15 cellular contexts compared by ENCODE assay signal in the genomic region with DNA sequence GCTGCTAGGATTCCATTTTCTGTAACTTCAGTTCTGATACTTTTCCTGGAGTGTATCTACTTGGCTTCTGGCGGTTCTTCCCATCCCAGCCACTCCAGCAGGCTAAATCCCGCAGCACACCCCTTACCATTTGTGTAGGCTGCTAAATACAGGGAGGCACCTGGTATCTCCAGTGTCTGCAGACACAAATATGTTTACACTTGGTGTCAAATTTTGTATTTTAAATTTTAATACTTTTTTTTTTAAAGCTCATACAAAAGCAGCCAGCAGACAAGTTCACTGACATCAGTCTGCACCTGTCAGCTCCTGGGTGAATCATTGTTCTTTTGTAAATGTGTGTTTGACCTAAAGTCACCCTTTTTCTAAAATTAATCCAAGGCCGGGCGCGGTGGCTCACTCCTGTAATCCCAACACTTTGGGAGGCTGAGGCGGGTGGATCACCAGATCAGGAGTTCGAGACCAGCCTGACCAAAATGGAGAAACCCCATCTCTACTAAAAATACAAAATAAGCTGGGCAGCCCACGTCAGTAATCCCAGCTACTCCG. TPM values are rescaled to one million over a fixed set of nuclear protein-coding genes. Genes with fewer than 3 reads are reported as not detected.
DNase-seq lines count a peak whose midpoint lies in the region; ATAC-seq and TF ChIP-seq lines count a peak whose summit lies in the region.
"Had no signal": no experiment of that assay in that cellular context is flagged by ENCODE, and none has a peak within 500 bp of the region (broad histone marks: within the 10 kb centered on the region; RNA-seq: fewer than 3 reads in every experiment).

No MANE protein-coding gene starts in this region.

- H3K4me3 Mint-ChIP-seq in Calu3 (ENCODE audit: low read depth, unreplicated experiment) (peak overlapping the region; percentile 92), chondrocyte (ENCODE audit: unreplicated experiment) (peak overlapping the region; percentile 89), neural crest cell (peak overlapping the region; percentile 79)

- no peak overlapping the region for H3K14ac ChIP-seq in IMR-90 (replicated peaks; ENCODE audit: low read depth, low read length)

- dilution Hi-C loops in IMR-90 (cut with HindIII; ENCODE audit: low sequenced_read_pairs, unreplicated experiment): no loop called here

- no peak for TF ChIP-seq RAD21 in IMR-90 (IDR thresholded peaks at IDR 0.05; ENCODE audit: low read length)

- H3K4me2 ChIP-seq in IMR-90 (ENCODE audit: low read depth, low read length): no peak overlapping the region

- no peak overlapping the region for H2AK5ac ChIP-seq in IMR-90 (ENCODE audit: low read depth, low read length)

- no peak overlapping the region for H4K8ac ChIP-seq in IMR-90 (ENCODE audit: low read depth in 2 of 2, low read length in 2 of 2)

- H3K36me3 Mint-ChIP-seq in Calu3 (ENCODE audit: insufficient read depth, unreplicated experiment) (peaks cover 15% of the 10 kb centered on the region), chondrocyte (ENCODE audit: low read depth) (no peaks in the 10 kb centered on the region), neural crest cell (ENCODE audit: low read depth) (no peaks in the 10 kb centered on the region)

- no peaks in the 10 kb centered on the region for H4K20me1 ChIP-seq in IMR-90 (ENCODE audit: insufficient read depth, low read length)

- H2AFZ ChIP-seq in IMR-90 (replicated peaks; ENCODE audit: low read length, poor library complexity): peak overlapping the region; percentile 92

- H3K9me3 Mint-ChIP-seq in Calu3 (ENCODE audit: low read depth, unreplicated experiment) (peaks cover 3% of the 10 kb centered on the region), chondrocyte (ENCODE audit: low read depth) (no peaks in the 10 kb centered on the region), neural crest cell (no peaks in the 10 kb centered on the region)

- H3K27ac ChIP-seq in IMR-90 (ENCODE audit: insufficient read depth, low read length): no peak overlapping the region
- H3K27ac ChIP-seq in RWPE1: no peak overlapping the region
- peak overlapping the region in 4 of 10 donors; percentile 75 to 88 (median 84) for H3K27ac ChIP-seq in heart right ventricle
- H3K27ac ChIP-seq: C4-2B had no signal

- no peaks in the 10 kb centered on the region for H3K9me1 ChIP-seq in IMR-90 (ENCODE audit: insufficient read depth, low read length)

- no peak overlapping the region for H3K9ac ChIP-seq in IMR-90 (ENCODE audit: low read depth, low read length)

- no peak overlapping the region for H3K18ac ChIP-seq in IMR-90 (ENCODE audit: low read depth, low read length)

- no peak for TF ChIP-seq POLR2A in IMR-90 (IDR thresholded peaks at IDR 0.05; ENCODE audit: low read depth, low read length)

- H3K4me3 ChIP-seq in IMR-90 (ENCODE audit: insufficient read depth, low read depth, low read length) (no peak overlapping the region), heart right ventricle (peak overlapping the region in 2 of 10 donors; percentile 59 to 62)
- H3K4me3 ChIP-seq: mucosa of descending colon had no signal

- no peak overlapping the region for H4K91ac ChIP-seq in IMR-90 (ENCODE audit: insufficient read depth, low read depth, low read length)

- no peak overlapping the region for H2BK120ac ChIP-seq in IMR-90 (ENCODE audit: low read depth, low read length)

- H3K27me3 Mint-ChIP-seq in Calu3 (ENCODE audit: unreplicated experiment) (peaks cover 21% of the 10 kb centered on the region), chondrocyte (ENCODE audit: low read depth) (peaks cover 9% of the 10 kb centered on the region), neural crest cell (ENCODE audit: low read depth) (peaks cover 29% of the 10 kb centered on the region)

- H3K27me3 ChIP-seq in IMR-90 (ENCODE audit: control insufficient read depth, insufficient read depth, low read length) (no peaks in the 10 kb centered on the region; the same call in none of the 2 replicates), heart right ventricle (peaks cover 0 to 47% (median 0%) of the 10 kb centered on the region in 7 donors)
- H3K27me3 ChIP-seq: upper lobe of left lung had no signal

- H3K4me1 ChIP-seq in IMR-90 (ENCODE audit: control insufficient read depth, insufficient read depth, low read length) (no peaks in the 10 kb centered on the region), heart right ventricle (peaks cover 0 to 15% (median 5%) of the 10 kb centered on the region in 9 donors)

- H2BK5ac ChIP-seq in IMR-90 (ENCODE audit: low read depth, low read length, poor library complexity, severe bottlenecking): no peak overlapping the region

- DNase-seq in Calu3 (no peak), IMR-90 (no peak), chondrocyte (ENCODE audit: low spot score) (no peak), neural crest cell (ENCODE audit: low read depth, low spot score) (no peak), RWPE1 (ENCODE audit: low spot score) (no peak), heart right ventricle (no peak)
- DNase-seq: activated CD4-positive, CD25-positive, alpha-beta regulatory T cell; MG63; mucosa of descending colon; stimulated activated CD4-positive, alpha-beta T cell treated with anti-CD3 and anti-CD28 coated beads, Interleukin-4, amount 100 ng/mL, for 24 hours; upper lobe of left lung had no signal

- intact Hi-C loops in Calu3 (cut with micrococcal nuclease; ENCODE audit: unreplicated experiment): no loop called here
- intact Hi-C loops in IMR-90 (cut with micrococcal nuclease): no loop called here
- intact Hi-C loops in heart right ventricle (cut with DNase I): no loop called here

- H3K36me3 ChIP-seq in IMR-90 (ENCODE audit: control insufficient read depth, insufficient read depth, low read length) (no peaks in the 10 kb centered on the region), heart right ventricle (no peaks in the 10 kb centered on the region)
- H3K36me3 ChIP-seq: MG63, upper lobe of left lung had no signal

- H3K9me3 ChIP-seq in IMR-90 (ENCODE audit: control insufficient read depth, insufficient read depth, low read length): no peaks in the 10 kb centered on the region
- H3K9me3 ChIP-seq in heart right ventricle: no peaks in the 10 kb centered on the region
- H3K9me3 ChIP-seq: MG63, mucosa of descending colon, upper lobe of left lung had no signal

- no peaks in the 10 kb centered on the region for H3K79me1 ChIP-seq in IMR-90 (ENCODE audit: low read depth in 1 of 2, low read length in 2 of 2)

- H3K27ac Mint-ChIP-seq in Calu3 (ENCODE audit: unreplicated experiment) (no peak overlapping the region), chondrocyte (ENCODE audit: unreplicated experiment) (no peak overlapping the region), neural crest cell (ENCODE audit: unreplicated experiment) (no peak overlapping the region)

- CTCF ChIA-PET in Calu3 (lab: Charles Lee) (no interaction called here), IMR-90 (lab: Yijun Ruan, JAX) (no interaction called here), RWPE1 (lab: Yijun Ruan, JAX) (interaction anchor here (0.6 kb wide), 1 partner anchor 23 kb away, joined by 4 read pairs; no protein-coding TSS in a partner anchor)

- H2BK20ac ChIP-seq in IMR-90 (ENCODE audit: low read depth, low read length): no peak overlapping the region

- no peak overlapping the region for H2BK15ac ChIP-seq in IMR-90 (ENCODE audit: low read depth, low read length)

- no peak overlapping the region for H3K56ac ChIP-seq in IMR-90 (ENCODE audit: extremely low read depth, insufficient read depth, low read length)

- ATAC-seq in IMR-90 (ENCODE audit: low read depth) (no peak), GM21515 (IDR thresholded peaks at IDR 0.05; ENCODE audit: unreplicated experiment) (no peak), heart right ventricle (no peak)

- in situ Hi-C loops in IMR-90 (cut with MboI; ENCODE audit: low sequenced_read_pairs): no loop called here

- no peak overlapping the region for H3K23ac ChIP-seq in IMR-90 (ENCODE audit: low read depth, low read length)

- H3K4me1 Mint-ChIP-seq in Calu3 (ENCODE audit: low read depth, unreplicated experiment) (no peaks in the 10 kb centered on the region), chondrocyte (ENCODE audit: low read depth) (peaks cover 5% of the 10 kb centered on the region), neural crest cell (peaks cover 8% of the 10 kb centered on the region)

- no peak overlapping the region for H3K4ac ChIP-seq in IMR-90 (ENCODE audit: low read depth, low read length)

- TF ChIP-seq CTCF in Calu3 (IDR thresholded peaks at IDR 0.05; ENCODE audit: unreplicated experiment) (no peak), IMR-90 (conservative IDR thresholded peaks at IDR 0.05; ENCODE audit: low read depth, low read length) (no peak), chondrocyte (IDR thresholded peaks at IDR 0.05) (no peak), neural crest cell (conservative IDR thresholded peaks at IDR 0.05) (no peak), RWPE1 (conservative IDR thresholded peaks at IDR 0.05; ENCODE audit: low read depth) (no peak), heart right ventricle (IDR thresholded peaks at IDR 0.05) (no peak)

- WGBS in IMR-90 (ENCODE audit: extremely low coverage in 2 of 2, insufficient read length in 1 of 2), 2 experiments: no CpG with 5 or more reads among the region's 9 CpGs
- 83 to 88% methylated on average over 9 of the region's 9 CpGs for WGBS in heart right ventricle, 2 donors

- no peak overlapping the region for H4K5ac ChIP-seq in IMR-90 (ENCODE audit: low read depth, low read length)

- H2AK9ac ChIP-seq in IMR-90 (replicated peaks; ENCODE audit: low read depth, low read length, poor library complexity): no peak overlapping the region

- POLR2A ChIA-PET in IMR-90 (lab: Charles Lee; ENCODE audit: unreplicated experiment) (no interaction called here), RWPE1 (lab: Yijun Ruan, JAX; ENCODE audit: low non-redundant PET) (no interaction called here)

- no TSS peak for BruUV-seq in Calu3 (replicated peaks; lab: Mats Ljungman, UMichigan)
- no TSS peak for BruUV-seq in IMR-90 (replicated peaks; lab: Mats Ljungman, UMichigan)

RNA-seq across cellular contexts. Expression of a gene that starts 3.4 kb away (rescaled TPM):
- total RNA-seq in Calu3 (2022): not detected in 2 replicates
- not detected in 2 replicates for total RNA-seq in IMR-90 (2012; rRNA removed)
- not detected in 2 replicates for polyA plus RNA-seq in IMR-90 (2012; rRNA removed)
- not detected in 2 replicates for polyA plus RNA-seq in IMR-90 (2012; cell fraction: cytosol; rRNA removed)
- polyA plus RNA-seq in IMR-90 (2012; cell fraction: nucleus; rRNA removed; ENCODE audit: low replicate concordance): not detected in 2 replicates
- not detected in 3 replicates for total RNA-seq in chondrocyte
- not detected in 2 replicates for total RNA-seq in neural crest cell
- total RNA-seq in heart right ventricle: under 1 TPM in 5 of 10 donors, not detected in 5; 0.10 to 0.57 (median 0.19) TPM
- polyA plus RNA-seq in heart right ventricle: under 1 TPM; 0.03 to 0.29 TPM
- total RNA-seq: endothelial cell of umbilical vein, kidney epithelial cell had no signal
- polyA plus RNA-seq: endothelial cell of umbilical vein had no signal

RNA-seq across cellular contexts. Expression of a gene that starts 16.4 kb away (rescaled TPM):
- 14.7 and 17.0 TPM in 2 replicates for total RNA-seq in Calu3 (2022)
- 13.9 and 14.7 TPM in 2 replicates for total RNA-seq in IMR-90 (2012; rRNA removed)
- 2.6 and 3.3 TPM in 2 replicates for polyA plus RNA-seq in IMR-90 (2012; rRNA removed)
- polyA plus RNA-seq in IMR-90 (2012; cell fraction: cytosol; rRNA removed): 0.91 and 1.9 TPM in 2 replicates
- polyA plus RNA-seq in IMR-90 (2012; cell fraction: nucleus; rRNA removed; ENCODE audit: low replicate concordance): 2.1 and 3.2 TPM in 2 replicates
- 4.0 to 5.8 TPM (median 5.5 TPM) in 3 replicates for total RNA-seq in chondrocyte
- 19.1 and 20.5 TPM in 2 replicates for total RNA-seq in neural crest cell
- 1 to 10 TPM; 3.3 to 5.5 (median 4.1) TPM for total RNA-seq in heart right ventricle
- polyA plus RNA-seq in heart right ventricle: 1 to 10 TPM; 1.8 to 1.9 TPM

RNA-seq across cellular contexts. Expression of a gene that starts 32.4 kb away (rescaled TPM):
- total RNA-seq in Calu3 (2022): 10.2 and 11.0 TPM in 2 replicates
- total RNA-seq in IMR-90 (2012; rRNA removed): 9.2 and 13.1 TPM in 2 replicates
- polyA plus RNA-seq in IMR-90 (2012; rRNA removed): 6.5 and 8.7 TPM in 2 replicates
- polyA plus RNA-seq in IMR-90 (2012; cell fraction: cytosol; rRNA removed): 2.3 and 4.9 TPM in 2 replicates
- 6.5 and 30.2 TPM in 2 replicates for polyA plus RNA-seq in IMR-90 (2012; cell fraction: nucleus; rRNA removed; ENCODE audit: low replicate concordance)
- 11.0 to 13.1 TPM (median 12.6 TPM) in 3 replicates for total RNA-seq in chondrocyte
- total RNA-seq in neural crest cell: 22.9 and 23.4 TPM in 2 replicates
- total RNA-seq in heart right ventricle: 10 to 100 TPM in 6 of 10 donors, 1 to 10 TPM in 4; 9.2 to 14.1 (median 10.4) TPM
- polyA plus RNA-seq in heart right ventricle: 10 to 100 TPM in 1 of 2 donors, 1 to 10 TPM in 1; 5.7 to 26.6 TPM

RNA-seq across cellular contexts. Expression of a gene that starts 43.7 kb away (rescaled TPM):
- not detected in 2 replicates for total RNA-seq in Calu3 (2022)
- 1.9 and 2.9 TPM in 2 replicates for total RNA-seq in IMR-90 (2012; rRNA removed)
- polyA plus RNA-seq in IMR-90 (2012; rRNA removed): 1.5 and 2.2 TPM in 2 replicates
- 0.36 and 0.40 TPM in 2 replicates for polyA plus RNA-seq in IMR-90 (2012; cell fraction: cytosol; rRNA removed)
- 3.4 and 16.3 TPM in 2 replicates for polyA plus RNA-seq in IMR-90 (2012; cell fraction: nucleus; rRNA removed; ENCODE audit: low replicate concordance)
- total RNA-seq in chondrocyte: 15.7 to 16.3 TPM (median 15.7 TPM) in 3 replicates
- 25.6 and 26.2 TPM in 2 replicates for total RNA-seq in neural crest cell
- 1 to 10 TPM; 2.8 to 5.7 (median 4.4) TPM for total RNA-seq in heart right ventricle
- polyA plus RNA-seq in heart right ventricle: 1 to 10 TPM; 1.2 to 6.4 TPM

RNA-seq across cellular contexts. Expression of a gene that starts 51.3 kb away (rescaled TPM):
- total RNA-seq in Calu3 (2022) (11.4 and 13.2 TPM in 2 replicates), IMR-90 (2012; rRNA removed) (31.0 and 31.1 TPM in 2 replicates), chondrocyte (16.9 to 19.8 TPM (median 19.3 TPM) in 3 replicates), neural crest cell (31.7 and 32.1 TPM in 2 replicates), heart right ventricle (10 to 100 TPM in 8 of 10 donors, 1 to 10 TPM in 2; 9.5 to 18.0 (median 12.7) TPM)
- polyA plus RNA-seq in IMR-90 (2012; rRNA removed) (6.0 and 6.2 TPM in 2 replicates), heart right ventricle (1 to 10 TPM; 5.4 to 6.2 TPM)
- polyA plus RNA-seq in IMR-90 (2012; cell fraction: cytosol; rRNA removed): 4.8 and 6.5 TPM in 2 replicates
- polyA plus RNA-seq in IMR-90 (2012; cell fraction: nucleus; rRNA removed; ENCODE audit: low replicate concordance): 8.4 and 8.5 TPM in 2 replicates
